17 cellular contexts compared by ENCODE assay signal in genomic region chr2:215314896-215315295, GRCh38. TPM values are rescaled to one million over a fixed set of nuclear protein-coding genes. Genes with fewer than 3 reads are reported as not detected.
DNase-seq lines count a peak whose midpoint lies in the region; ATAC-seq and TF ChIP-seq lines count a peak whose summit lies in the region.
"Had no signal": no experiment of that assay in that cellular context is flagged by ENCODE, and none has a peak within 500 bp of the region (broad histone marks: within the 10 kb centered on the region; RNA-seq: fewer than 3 reads in every experiment).

No MANE protein-coding gene starts in this region.

- H3K9me3 Mint-ChIP-seq in T-helper 1 cell treated with Interleukin-12 subunit alpha and Interleukin-12 subunit beta and Interleukin-4 antibody, amounts not matched to agents 30 μg/mL and 1 μg/mL, for 36 hours: no peaks in the 10 kb centered on the region
- H3K9me3 Mint-ChIP-seq in Calu3 (ENCODE audit: low read depth, unreplicated experiment): no peaks in the 10 kb centered on the region
- no peaks in the 10 kb centered on the region for H3K9me3 Mint-ChIP-seq in activated T-helper 1 cell treated with anti-CD3 and anti-CD28 coated beads, Interleukin-12 subunit alpha, Interleukin-12 subunit beta, Interleukin-2, Interleukin-4 antibody, amounts not matched to agents 30 ng/mL and 10 ng/mL and 1 ng/mL, durations not matched to agents 14 hours and 24 hours and 36 hours
- H3K9me3 Mint-ChIP-seq in memory B cell: no peaks in the 10 kb centered on the region
- H3K9me3 Mint-ChIP-seq: CD4-positive, alpha-beta memory T cell had no signal

- no peaks in the 10 kb centered on the region for H3K27me3 Mint-ChIP-seq in T-helper 1 cell treated with Interleukin-12 subunit alpha and Interleukin-12 subunit beta and Interleukin-4 antibody, amounts not matched to agents 30 μg/mL and 1 μg/mL, for 36 hours (ENCODE audit: low read depth)
- H3K27me3 Mint-ChIP-seq in Calu3 (ENCODE audit: unreplicated experiment): no peaks in the 10 kb centered on the region
- H3K27me3 Mint-ChIP-seq in activated T-helper 1 cell treated with anti-CD3 and anti-CD28 coated beads, Interleukin-12 subunit alpha, Interleukin-12 subunit beta, Interleukin-2, Interleukin-4 antibody, amounts not matched to agents 30 ng/mL and 10 ng/mL and 1 ng/mL, durations not matched to agents 14 hours and 24 hours and 36 hours (ENCODE audit: insufficient read depth): no peaks in the 10 kb centered on the region
- no peaks in the 10 kb centered on the region for H3K27me3 Mint-ChIP-seq in memory B cell
- H3K27me3 Mint-ChIP-seq: CD4-positive, alpha-beta memory T cell had no signal

- H3K4me1 Mint-ChIP-seq in T-helper 1 cell treated with Interleukin-12 subunit alpha and Interleukin-12 subunit beta and Interleukin-4 antibody, amounts not matched to agents 30 μg/mL and 1 μg/mL, for 36 hours (ENCODE audit: low read depth): peaks cover 35% of the 10 kb centered on the region
- peaks cover 26% of the 10 kb centered on the region for H3K4me1 Mint-ChIP-seq in Calu3 (ENCODE audit: low read depth, unreplicated experiment)
- H3K4me1 Mint-ChIP-seq in activated T-helper 1 cell treated with anti-CD3 and anti-CD28 coated beads, Interleukin-12 subunit alpha, Interleukin-12 subunit beta, Interleukin-2, Interleukin-4 antibody, amounts not matched to agents 30 ng/mL and 10 ng/mL and 1 ng/mL, durations not matched to agents 14 hours and 24 hours and 36 hours (ENCODE audit: low read depth): peaks cover 37% of the 10 kb centered on the region
- H3K4me1 Mint-ChIP-seq in memory B cell: peaks cover 28% of the 10 kb centered on the region

- POLR2A ChIA-PET in HEK293T (lab: Yijun Ruan, JAX): no interaction called here

- peak overlapping the region; percentile 24 for H3K27ac Mint-ChIP-seq in T-helper 1 cell treated with Interleukin-12 subunit alpha and Interleukin-12 subunit beta and Interleukin-4 antibody, amounts not matched to agents 30 μg/mL and 1 μg/mL, for 36 hours
- H3K27ac Mint-ChIP-seq in Calu3 (ENCODE audit: unreplicated experiment) (peak overlapping the region; percentile 62), memory B cell (peak overlapping the region; percentile 8)
- peak overlapping the region; percentile 34 for H3K27ac Mint-ChIP-seq in activated T-helper 1 cell treated with anti-CD3 and anti-CD28 coated beads, Interleukin-12 subunit alpha, Interleukin-12 subunit beta, Interleukin-2, Interleukin-4 antibody, amounts not matched to agents 30 ng/mL and 10 ng/mL and 1 ng/mL, durations not matched to agents 14 hours and 24 hours and 36 hours

- H3K4me3 Mint-ChIP-seq in T-helper 1 cell treated with Interleukin-12 subunit alpha and Interleukin-12 subunit beta and Interleukin-4 antibody, amounts not matched to agents 30 μg/mL and 1 μg/mL, for 36 hours: no peak overlapping the region
- H3K4me3 Mint-ChIP-seq in Calu3 (ENCODE audit: low read depth, unreplicated experiment): peak overlapping the region; percentile 30
- H3K4me3 Mint-ChIP-seq in activated T-helper 1 cell treated with anti-CD3 and anti-CD28 coated beads, Interleukin-12 subunit alpha, Interleukin-12 subunit beta, Interleukin-2, Interleukin-4 antibody, amounts not matched to agents 30 ng/mL and 10 ng/mL and 1 ng/mL, durations not matched to agents 14 hours and 24 hours and 36 hours: no peak overlapping the region
- H3K4me3 Mint-ChIP-seq in memory B cell: no peak overlapping the region

- ATAC-seq in memory B cell (ENCODE audit: low read depth): no peak

- intact Hi-C loops in Calu3 (cut with micrococcal nuclease; ENCODE audit: unreplicated experiment): no loop called here
- intact Hi-C loops in activated T-helper 1 cell treated with anti-CD3 and anti-CD28 coated beads, Interleukin-12 subunit alpha, Interleukin-12 subunit beta, Interleukin-2, Interleukin-4 antibody, amounts not matched to agents 30 ng/mL and 10 ng/mL and 1 ng/mL, durations not matched to agents 14 hours and 24 hours and 36 hours (cut with micrococcal nuclease): loop anchor here (5.0 to 10.0 kb wide), 4 partner anchors 43 to 767 kb away; partner anchors contain the start of genes MREG, PECR and TMEM169

- CTCF ChIA-PET in Calu3 (lab: Charles Lee) (no interaction called here), HEK293T (lab: Yijun Ruan, JAX) (no interaction called here)

- no peak for DNase-seq in T-helper 1 cell
- DNase-seq in Calu3: peak; percentile 8
- no peak for DNase-seq in activated T-helper 1 cell treated with anti-CD3 and anti-CD28 coated beads, Interleukin-12 subunit alpha, Interleukin-12 subunit beta, Interleukin-2, Interleukin-4 antibody, amounts not matched to agents 30 ng/mL and 10 ng/mL and 1 ng/mL, durations not matched to agents 14 hours and 24 hours and 36 hours (ENCODE audit: low spot score)
- no peak for DNase-seq in memory B cell (ENCODE audit: low spot score in 2 of 2)
- no peak for DNase-seq in NCI-H345 (lab: John Stamatoyannopoulos, UW)
- no peak for DNase-seq in middle frontal gyrus (ENCODE audit: extremely low spot score, low spot score)
- DNase-seq in HEK293T (ENCODE audit: extremely low spot score): no peak
- DNase-seq: activated CD4-positive, CD25-positive, alpha-beta regulatory T cell; activated naive CD4-positive, alpha-beta T cell; CD4-positive, alpha-beta memory T cell; KG1; NCI-H1092 treated with DMSO at 0.1 percent for 48 hours; NCI-H2081 treated with DMSO at 0.1 percent for 48 hours; NCI-H510A treated with DMSO at 0.1 percent for 48 hours; stimulated activated CD4-positive, alpha-beta T cell treated with anti-CD3 and anti-CD28 coated beads, Interleukin-12 subunit alpha, Interleukin-12 subunit beta, amount 100 ng/mL, for 4 hours; thyroid gland had no signal

- TF ChIP-seq CTCF in Calu3 (IDR thresholded peaks at IDR 0.05; ENCODE audit: unreplicated experiment): no peak

- BruUV-seq in Calu3 (replicated peaks; lab: Mats Ljungman, UMichigan): no TSS peak

- peaks cover 36% of the 10 kb centered on the region for H3K36me3 Mint-ChIP-seq in T-helper 1 cell treated with Interleukin-12 subunit alpha and Interleukin-12 subunit beta and Interleukin-4 antibody, amounts not matched to agents 30 μg/mL and 1 μg/mL, for 36 hours (ENCODE audit: low read depth)
- H3K36me3 Mint-ChIP-seq in Calu3 (ENCODE audit: insufficient read depth, unreplicated experiment) (peaks cover 73% of the 10 kb centered on the region), memory B cell (peaks cover 17% of the 10 kb centered on the region)
- H3K36me3 Mint-ChIP-seq in activated T-helper 1 cell treated with anti-CD3 and anti-CD28 coated beads, Interleukin-12 subunit alpha, Interleukin-12 subunit beta, Interleukin-2, Interleukin-4 antibody, amounts not matched to agents 30 ng/mL and 10 ng/mL and 1 ng/mL, durations not matched to agents 14 hours and 24 hours and 36 hours (ENCODE audit: low read depth): peaks cover 47% of the 10 kb centered on the region

TF ChIP-seq in HEK293T, 16 proteins besides CTCF, POLR2A, EP300 and RAD21:
- TF ChIP-seq FOXA1 (IDR thresholded peaks at IDR 0.05) (no peak), ELF4 (IDR thresholded peaks at IDR 0.05) (no peak), LEF1 (IDR thresholded peaks at IDR 0.05; ENCODE audit: borderline replicate concordance) (no peak), BHLHE40 (IDR thresholded peaks at IDR 0.05; ENCODE audit: borderline replicate concordance) (no peak), HDGF (IDR thresholded peaks at IDR 0.05; ENCODE audit: borderline replicate concordance) (no peak), FOXM1 (IDR thresholded peaks at IDR 0.05; ENCODE audit: borderline replicate concordance) (no peak), SP1 (IDR thresholded peaks at IDR 0.05) (no peak), NFRKB (IDR thresholded peaks at IDR 0.05) (no peak), PKNOX1 (IDR thresholded peaks at IDR 0.05) (no peak), ZNF384 (IDR thresholded peaks at IDR 0.05) (no peak), FOXK2 (IDR thresholded peaks at IDR 0.05) (no peak), SUZ12 (IDR thresholded peaks at IDR 0.05) (no peak)
TF ChIP-seq in HEK293T: peak in this region for 0.

RNA-seq across cellular contexts. Expression of gene ATIC, which starts 3.0 kb away (rescaled TPM):
- total RNA-seq in Calu3 (2022): 206 and 219 TPM in 2 replicates
- 287 and 299 TPM in 2 replicates for total RNA-seq in activated T-helper 1 cell treated with anti-CD3 and anti-CD28 coated beads, Interleukin-12 subunit alpha, Interleukin-12 subunit beta, Interleukin-2, Interleukin-4 antibody, amounts not matched to agents 30 ng/mL and 10 ng/mL and 1 ng/mL, durations not matched to agents 14 hours and 24 hours and 36 hours

Comparison
In these comparisons a context has a peak if more than half of its experiments do, and no peak if none do; other contexts are left out.
1. H3K27ac Mint-ChIP-seq: peak in every context shown above with its lines; median percentile 62 in Calu3; 34 in activated T-helper 1 cell treated with anti-CD3 and anti-CD28 coated beads, Interleukin-12 subunit alpha, Interleukin-12 subunit beta, Interleukin-2, Interleukin-4 antibody, amounts not matched to agents 30 ng/mL and 10 ng/mL and 1 ng/mL, durations not matched to agents 14 hours and 24 hours and 36 hours; 24 in T-helper 1 cell treated with Interleukin-12 subunit alpha and Interleukin-12 subunit beta and Interleukin-4 antibody, amounts not matched to agents 30 μg/mL and 1 μg/mL, for 36 hours; 8 in memory B cell.